In the genomic region with DNA sequence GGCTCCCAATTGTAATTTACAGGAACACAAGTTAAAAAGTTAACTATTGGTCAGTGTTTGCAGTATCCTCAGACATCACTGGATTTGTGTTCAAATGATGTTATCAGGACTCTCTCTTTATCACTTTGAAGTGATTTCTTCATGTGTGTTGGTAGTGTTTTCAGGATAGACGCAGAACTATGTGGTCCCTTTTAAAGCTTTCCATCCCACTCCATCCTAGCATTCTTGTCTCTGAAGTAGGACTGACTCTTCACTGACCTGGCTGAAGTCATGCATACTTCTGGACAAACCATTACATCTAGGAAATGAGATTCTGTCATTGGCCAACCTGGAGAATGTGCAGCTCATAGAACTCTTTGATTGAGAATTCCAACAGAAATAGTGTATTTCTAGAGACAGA, we compare ENCODE assay signal across 17 cellular contexts.
"Had no signal": no experiment of that assay in that cellular context is flagged by ENCODE, and none has a peak within 500 bp of the region (broad histone marks: within the 10 kb centered on the region; RNA-seq: fewer than 3 reads in every experiment).

No MANE protein-coding gene starts in this region.

- H3K27me3 Mint-ChIP-seq: stimulated activated memory B cell treated with anti-CD40 and anti-IgM and Interleukin-4, amounts not matched to agents 10 μg/mL and 1 μg/mL and 100 μg/mL, for 72 hours had no signal

- DNase-seq: activated CD4-positive, alpha-beta T cell treated with anti-CD3 and anti-CD28 coated beads for 48 hours; activated CD8-positive, alpha-beta T cell treated with anti-CD3 and anti-CD28 coated beads for 36 hours; activated gamma-delta T cell; activated T-cell treated with anti-CD3 and anti-CD28 coated beads, Interleukin-2, amount 50 U/mL, for 72 hours; anterior cingulate cortex; dorsolateral prefrontal cortex; endodermal cell; erythroblast; glutamatergic neuron; hypothalamus; pancreas; T-helper 2 cell had no signal

- H3K36me3 ChIP-seq: cardiac muscle cell, pancreas had no signal

- H3K4me3 ChIP-seq: cardiac muscle cell, dorsolateral prefrontal cortex, pancreas had no signal

- H3K36me3 Mint-ChIP-seq: activated naive CD8-positive, alpha-beta T cell; stimulated activated memory B cell treated with anti-CD40 and anti-IgM and Interleukin-4, amounts not matched to agents 10 μg/mL and 1 μg/mL and 100 μg/mL, for 72 hours had no signal

- ATAC-seq: activated CD8-positive, alpha-beta T cell treated with anti-CD3 and anti-CD28 coated beads for 36 hours; activated T-cell treated with anti-CD3 and anti-CD28 coated beads, Interleukin-2, amount 50 U/mL, for 72 hours; pancreas; stimulated activated memory B cell treated with anti-CD40 and anti-IgM and Interleukin-4, amounts not matched to agents 10 μg/mL and 1 μg/mL and 100 μg/mL, for 72 hours; WTC11 had no signal

- H3K4me1 Mint-ChIP-seq: neural crest cell; stimulated activated memory B cell treated with anti-CD40 and anti-IgM and Interleukin-4, amounts not matched to agents 10 μg/mL and 1 μg/mL and 100 μg/mL, for 72 hours; WTC11 had no signal

- H3K9me3 Mint-ChIP-seq: activated CD8-positive, alpha-beta T cell treated with anti-CD3 and anti-CD28 coated beads for 36 hours; activated T-cell treated with anti-CD3 and anti-CD28 coated beads, Interleukin-2, amount 50 U/mL, for 72 hours; endodermal cell; neural crest cell; stimulated activated memory B cell treated with anti-CD40 and anti-IgM and Interleukin-4, amounts not matched to agents 10 μg/mL and 1 μg/mL and 100 μg/mL, for 72 hours; WTC11 had no signal

- H3K27me3 ChIP-seq: cardiac muscle cell, dorsolateral prefrontal cortex, pancreas had no signal

- H3K4me3 Mint-ChIP-seq: activated CD8-positive, alpha-beta T cell treated with anti-CD3 and anti-CD28 coated beads for 36 hours; activated naive CD8-positive, alpha-beta T cell; activated T-cell treated with anti-CD3 and anti-CD28 coated beads, Interleukin-2, amount 50 U/mL, for 72 hours; endodermal cell; neural crest cell; stimulated activated memory B cell treated with anti-CD40 and anti-IgM and Interleukin-4, amounts not matched to agents 10 μg/mL and 1 μg/mL and 100 μg/mL, for 72 hours; WTC11 had no signal
